Comparison of ENCODE assay signal across 9 cellular contexts in genomic region chr3:141940204-141940776, GRCh38.
DNase-seq lines count a peak whose midpoint lies in the region; ATAC-seq and TF ChIP-seq lines count a peak whose summit lies in the region.
"Had no signal": no experiment of that assay in that cellular context is flagged by ENCODE, and none has a peak within 500 bp of the region (broad histone marks: within the 10 kb centered on the region; RNA-seq: fewer than 3 reads in every experiment).

No MANE protein-coding gene starts in this region.

- ATAC-seq in activated T-cell treated with anti-CD3 and anti-CD28 coated beads, Interleukin-2, amount 50 U/mL, for 72 hours (replicated peaks in 1 of 2): peak; percentile 89
- ATAC-seq in HG03196 (IDR thresholded peaks at IDR 0.05; ENCODE audit: unreplicated experiment): no peak

- H3K4me1 Mint-ChIP-seq in activated T-cell treated with anti-CD3 and anti-CD28 coated beads, Interleukin-2, amount 50 U/mL, for 72 hours (ENCODE audit: low read depth): peaks cover 25% of the 10 kb centered on the region
- peaks cover 19% of the 10 kb centered on the region for H3K4me1 Mint-ChIP-seq in endothelial cell (ENCODE audit: unreplicated experiment)
- H3K4me1 Mint-ChIP-seq: memory B cell had no signal

- no peak overlapping the region for H3K27ac Mint-ChIP-seq in activated T-cell treated with anti-CD3 and anti-CD28 coated beads, Interleukin-2, amount 50 U/mL, for 72 hours
- no peak overlapping the region for H3K27ac Mint-ChIP-seq in endothelial cell (ENCODE audit: unreplicated experiment)
- H3K27ac Mint-ChIP-seq: memory B cell had no signal

- H3K27me3 Mint-ChIP-seq in activated T-cell treated with anti-CD3 and anti-CD28 coated beads, Interleukin-2, amount 50 U/mL, for 72 hours (ENCODE audit: low read depth): no peaks in the 10 kb centered on the region
- no peaks in the 10 kb centered on the region for H3K27me3 Mint-ChIP-seq in endothelial cell (ENCODE audit: unreplicated experiment)
- H3K27me3 Mint-ChIP-seq: memory B cell had no signal

- TF ChIP-seq CTCF in endothelial cell (IDR thresholded peaks at IDR 0.05; ENCODE audit: unreplicated experiment): no peak

- DNase-seq in GF-D8 (lab: John Stamatoyannopoulos, UW) (peak; percentile 51), NCI-H1694 (lab: John Stamatoyannopoulos, UW) (peak; percentile 60), hepatic stellate cell (ENCODE audit: low spot score) (peak; percentile 55), endothelial cell (ENCODE audit: low spot score) (no peak), NCI-H748 treated with DMSO at 0.1 percent for 48 hours (lab: John Stamatoyannopoulos, UW) (no peak)
- DNase-seq in activated T-cell treated with anti-CD3 and anti-CD28 coated beads, Interleukin-2, amount 50 U/mL, for 72 hours: peak; percentile 46 to 56
- peak; percentile 37 to 74 for DNase-seq in stimulated activated CD8-positive, alpha-beta memory T cell treated with anti-CD3 and anti-CD28 coated beads, Interleukin-7, amount 100 ng/mL, for 48 hours (ENCODE audit: extremely low read depth in 1 of 2, low read depth in 1 of 2)

- H3K36me3 Mint-ChIP-seq in activated T-cell treated with anti-CD3 and anti-CD28 coated beads, Interleukin-2, amount 50 U/mL, for 72 hours (ENCODE audit: insufficient read depth in 2 of 2): no peaks in the 10 kb centered on the region
- H3K36me3 Mint-ChIP-seq in endothelial cell (ENCODE audit: low read depth, unreplicated experiment): no peaks in the 10 kb centered on the region
- H3K36me3 Mint-ChIP-seq: memory B cell had no signal

- H3K4me3 Mint-ChIP-seq in activated T-cell treated with anti-CD3 and anti-CD28 coated beads, Interleukin-2, amount 50 U/mL, for 72 hours: peak overlapping the region; percentile 54 to 59
- no peak overlapping the region for H3K4me3 Mint-ChIP-seq in endothelial cell (ENCODE audit: unreplicated experiment)
- H3K4me3 Mint-ChIP-seq: memory B cell had no signal

- H3K9me3 Mint-ChIP-seq in activated T-cell treated with anti-CD3 and anti-CD28 coated beads, Interleukin-2, amount 50 U/mL, for 72 hours: no peaks in the 10 kb centered on the region
- no peaks in the 10 kb centered on the region for H3K9me3 Mint-ChIP-seq in endothelial cell (ENCODE audit: unreplicated experiment)
- H3K9me3 Mint-ChIP-seq: memory B cell had no signal

Comparison
In these comparisons a context has a peak if more than half of its experiments do, and no peak if none do; other contexts are left out.
1. DNase-seq: peak in GF-D8 (single experiment), NCI-H1694 (single experiment), activated T-cell treated with anti-CD3 and anti-CD28 coated beads, Interleukin-2, amount 50 U/mL, for 72 hours (2 of 2), hepatic stellate cell (single experiment) and stimulated activated CD8-positive, alpha-beta memory T cell treated with anti-CD3 and anti-CD28 coated beads, Interleukin-7, amount 100 ng/mL, for 48 hours (2 of 2); none in endothelial cell (single experiment) and NCI-H748 treated with DMSO at 0.1 percent for 48 hours (single experiment).